8 cellular contexts compared by ENCODE assay signal in genomic region chr3:58177747-58178527, GRCh38. TPM values are rescaled to one million over a fixed set of nuclear protein-coding genes. Genes with fewer than 3 reads are reported as not detected.
A peak's percentile ranks its signal among the peaks of the same experiment; 100 is the strongest.
DNase-seq lines count a peak whose midpoint lies in the region; ATAC-seq and TF ChIP-seq lines count a peak whose summit lies in the region.

No MANE protein-coding gene starts in this region.

- DNase-seq in DMS79 treated with DMSO at 0.1 percent for 48 hours (lab: John Stamatoyannopoulos, UW) = peak; percentile 1
- DNase-seq in DMS79 (lab: John Stamatoyannopoulos, UW) = no peak
- peak; percentile 15 for DNase-seq in NCI-H2171 treated with DMSO at 0.1 percent for 48 hours (lab: John Stamatoyannopoulos, UW)
- peak; percentile 87 to 89 for DNase-seq in activated CD4-positive, alpha-beta T cell treated with anti-CD3 and anti-CD28 coated beads, Interleukin-2, amount 50 U/mL, for 4 hours
- peak; percentile 91 for DNase-seq in lower lobe of right lung
- DNase-seq in stimulated activated CD4-positive, alpha-beta T cell treated with anti-CD3 and anti-CD28 coated beads, TNF-alpha, amount 100 ng/mL, for 1 hour (ENCODE audit: low read depth in 3 of 3, low spot score in 1 of 3) = peak; percentile 57 to 89 (median 73)

- intact Hi-C loops in lower lobe of right lung (cut with DNase I) = no loop called here

- H3K27me3 ChIP-seq in duodenal mucosa (ENCODE audit: control insufficient read depth in 1 of 2, insufficient read depth in 2 of 2, low read length in 2 of 2) (no peaks in the 10 kb centered on the region), lower lobe of right lung (ENCODE audit: low read depth) (no peaks in the 10 kb centered on the region)

- peaks cover 53 to 59% of the 10 kb centered on the region in 2 donors for H3K4me1 ChIP-seq in duodenal mucosa (ENCODE audit: control insufficient read depth in 1 of 2, insufficient read depth in 2 of 2, low read length in 2 of 2)
- peaks cover 50% of the 10 kb centered on the region for H3K4me1 ChIP-seq in lower lobe of right lung

- no peak overlapping the region for H3K27ac ChIP-seq in duodenal mucosa (ENCODE audit: low read depth, low read length)
- no peak overlapping the region for H3K27ac ChIP-seq in lower lobe of right lung

- H3K4me3 ChIP-seq in duodenal mucosa (ENCODE audit: low read depth in 1 of 2, low read length in 2 of 2) (peak overlapping the region; percentile 61 to 64), lower lobe of right lung (peak overlapping the region; percentile 43)

- ATAC-seq in HG02840 (IDR thresholded peaks at IDR 0.05; ENCODE audit: low FRiP score, unreplicated experiment) = peak; percentile 74
- ATAC-seq in lower lobe of right lung = peak; percentile 87 to 89

- no peaks in the 10 kb centered on the region for H3K36me3 ChIP-seq in duodenal mucosa (ENCODE audit: control insufficient read depth in 1 of 2, insufficient read depth in 2 of 2, low read length in 2 of 2)
- H3K36me3 ChIP-seq in lower lobe of right lung = no peaks in the 10 kb centered on the region

- H3K9ac ChIP-seq in duodenal mucosa (ENCODE audit: low read depth in 1 of 2, low read length in 2 of 2) = peak overlapping the region; percentile 34 to 63

- TF ChIP-seq CTCF in lower lobe of right lung (IDR thresholded peaks at IDR 0.05) = peak; percentile 93

- no peaks in the 10 kb centered on the region for H3K9me3 ChIP-seq in duodenal mucosa (ENCODE audit: control insufficient read depth in 1 of 2, low read length in 2 of 2)
- no peaks in the 10 kb centered on the region for H3K9me3 ChIP-seq in lower lobe of right lung

RNA-seq across cellular contexts. Expression of gene DNASE1L3, which starts 32.8 kb away (rescaled TPM):
- 12.0 TPM for total RNA-seq in lower lobe of right lung

RNA-seq across cellular contexts. Expression of gene ABHD6, which starts 59.7 kb away (rescaled TPM):
- 16.2 TPM for total RNA-seq in lower lobe of right lung
